Comparison of ENCODE assay signal across 23 cellular contexts in genomic region chr10:123506455-123506854, GRCh38.
"Had no signal": no experiment of that assay in that cellular context is flagged by ENCODE, and none has a peak within 500 bp of the region (broad histone marks: within the 10 kb centered on the region; RNA-seq: fewer than 3 reads in every experiment).

No MANE protein-coding gene starts in this region.

- H3K27ac ChIP-seq: left ventricle myocardium inferior, ovary, right atrium auricular region, right lobe of liver, tibial nerve, upper lobe of left lung, vagina had no signal

- H3K4me1 ChIP-seq: left ventricle myocardium inferior, right atrium auricular region, right lobe of liver, tibial nerve, upper lobe of left lung had no signal

- H3K4me3 Mint-ChIP-seq: naive thymus-derived CD4-positive, alpha-beta T cell; natural killer cell treated with Interleukin-12 subunit alpha and Interleukin-12 subunit beta and Interleukin-15 and Interleukin-18, amount 100 ng/mL, for 72 hours; stimulated activated memory B cell treated with anti-CD40 and anti-IgM and Interleukin-4, amounts not matched to agents 10 μg/mL and 1 μg/mL and 100 μg/mL, for 72 hours; stimulated activated naive CD8-positive, alpha-beta T cell treated with anti-CD3 and anti-CD28 coated beads, Interleukin-15, amount 100 ng/mL, for 72 hours had no signal

- DNase-seq: islet precursor cell; left ventricle myocardium inferior; midbrain; mucosa of descending colon; naive thymus-derived CD4-positive, alpha-beta T cell; ovary; right lobe of liver; stimulated activated CD4-positive, alpha-beta T cell treated with anti-CD3 and anti-CD28 coated beads, Interleukin-1b, Interleukin-23, amount 100 ng/mL, for 48 hours; stimulated activated CD4-positive, alpha-beta T cell treated with anti-CD3 and anti-CD28 coated beads, Interleukin-2, amount 100 ng/mL, for 48 hours; stimulated activated CD4-positive, alpha-beta T cell treated with anti-CD3 and anti-CD28 coated beads, Interleukin-4, amount 100 ng/mL, for 4 hours; stimulated activated CD8-positive, alpha-beta memory T cell treated with anti-CD3 and anti-CD28 coated beads, Interleukin-4, amount 100 ng/mL, for 48 hours; stimulated activated naive CD4-positive, alpha-beta T cell treated with Interleukin-2 at 50 U/mL for 16 hours; stimulated activated naive CD8-positive, alpha-beta T cell treated with anti-CD3 and anti-CD28 coated beads, Interleukin-15, amount 100 ng/mL, for 72 hours; substantia nigra; upper lobe of left lung had no signal

- H3K36me3 ChIP-seq: left ventricle myocardium inferior, ovary, right atrium auricular region, right lobe of liver, tibial nerve, upper lobe of left lung, vagina had no signal

- H3K4me3 ChIP-seq: left ventricle myocardium inferior, lung, mucosa of descending colon, ovary, right atrium auricular region, right lobe of liver, smooth muscle cell, tibial nerve, upper lobe of left lung, vagina had no signal

- H3K4me2 ChIP-seq: smooth muscle cell had no signal

- H3K27me3 Mint-ChIP-seq: stimulated activated memory B cell treated with anti-CD40 and anti-IgM and Interleukin-4, amounts not matched to agents 10 μg/mL and 1 μg/mL and 100 μg/mL, for 72 hours had no signal

- H3K9me3 ChIP-seq: left ventricle myocardium inferior, mucosa of descending colon, ovary, right atrium auricular region, right lobe of liver, tibial nerve, upper lobe of left lung, vagina had no signal

- H3K27ac Mint-ChIP-seq: naive thymus-derived CD4-positive, alpha-beta T cell; natural killer cell treated with Interleukin-12 subunit alpha and Interleukin-12 subunit beta and Interleukin-15 and Interleukin-18, amount 100 ng/mL, for 72 hours; progenitor cell of endocrine pancreas; stimulated activated memory B cell treated with anti-CD40 and anti-IgM and Interleukin-4, amounts not matched to agents 10 μg/mL and 1 μg/mL and 100 μg/mL, for 72 hours; stimulated activated naive CD8-positive, alpha-beta T cell treated with anti-CD3 and anti-CD28 coated beads, Interleukin-15, amount 100 ng/mL, for 72 hours had no signal

- H3K9me3 Mint-ChIP-seq: natural killer cell treated with Interleukin-12 subunit alpha and Interleukin-12 subunit beta and Interleukin-15 and Interleukin-18, amount 100 ng/mL, for 72 hours; stimulated activated memory B cell treated with anti-CD40 and anti-IgM and Interleukin-4, amounts not matched to agents 10 μg/mL and 1 μg/mL and 100 μg/mL, for 72 hours; stimulated activated naive CD8-positive, alpha-beta T cell treated with anti-CD3 and anti-CD28 coated beads, Interleukin-15, amount 100 ng/mL, for 72 hours had no signal

- H3K27me3 ChIP-seq: ovary, right atrium auricular region, right lobe of liver, tibial nerve, upper lobe of left lung, vagina had no signal

- H3K4me1 Mint-ChIP-seq: naive thymus-derived CD4-positive, alpha-beta T cell; stimulated activated memory B cell treated with anti-CD40 and anti-IgM and Interleukin-4, amounts not matched to agents 10 μg/mL and 1 μg/mL and 100 μg/mL, for 72 hours; stimulated activated naive CD8-positive, alpha-beta T cell treated with anti-CD3 and anti-CD28 coated beads, Interleukin-15, amount 100 ng/mL, for 72 hours had no signal

- H3K36me3 Mint-ChIP-seq: naive thymus-derived CD4-positive, alpha-beta T cell; natural killer cell treated with Interleukin-12 subunit alpha and Interleukin-12 subunit beta and Interleukin-15 and Interleukin-18, amount 100 ng/mL, for 72 hours; stimulated activated memory B cell treated with anti-CD40 and anti-IgM and Interleukin-4, amounts not matched to agents 10 μg/mL and 1 μg/mL and 100 μg/mL, for 72 hours had no signal
